Comparison of ENCODE assay signal across 20 cellular contexts in the genomic region with DNA sequence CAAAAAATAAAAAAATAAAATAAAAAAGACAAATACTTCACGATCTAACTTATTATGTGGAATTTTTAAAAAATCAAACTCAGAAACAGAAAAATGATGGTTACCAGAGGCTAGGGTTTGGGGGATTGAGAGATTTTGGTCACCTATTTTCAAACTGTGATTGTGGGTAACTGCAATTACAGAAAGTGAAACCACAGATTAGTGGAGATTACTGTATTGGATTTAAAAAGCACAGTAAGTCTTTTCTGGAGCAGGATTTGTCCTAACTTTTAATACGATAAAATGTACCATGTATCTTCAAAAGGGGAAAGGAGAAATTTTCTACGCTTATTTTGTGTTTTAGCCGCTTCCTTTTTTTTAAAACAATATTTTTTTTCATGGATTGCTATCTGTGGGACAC.
DNase-seq lines count a peak whose midpoint lies in the region; ATAC-seq, FAIRE-seq and TF ChIP-seq lines count a peak whose summit lies in the region.
"Had no signal": no experiment of that assay in that cellular context is flagged by ENCODE, and none has a peak within 500 bp of the region (broad histone marks: within the 10 kb centered on the region; RNA-seq: fewer than 3 reads in every experiment).

No MANE protein-coding gene starts in this region.

- TF ChIP-seq EP300 in GM12878 (IDR thresholded peaks at IDR 0.05; ENCODE audit: borderline replicate concordance in 1 of 2, control insufficient read depth in 1 of 2, low read depth in 2 of 2, low read length in 2 of 2), result no peak

- no peaks in the 10 kb centered on the region for H3K79me2 ChIP-seq in GM12878 (ENCODE audit: control insufficient read depth, insufficient read depth, low read length)

- H3K4me1 ChIP-seq in left ventricle myocardium inferior, result no peaks in the 10 kb centered on the region
- no peaks in the 10 kb centered on the region for H3K4me1 ChIP-seq in GM12878 (ENCODE audit: control insufficient read depth, insufficient read depth, low read length)
- H3K4me1 ChIP-seq in skeletal muscle satellite cell (ENCODE audit: control insufficient read depth, insufficient read depth, low read length), result no peaks in the 10 kb centered on the region
- H3K4me1 ChIP-seq: BE2C had no signal

- peak; percentile 63 for ATAC-seq in GM12878
- ATAC-seq in GM21717 (IDR thresholded peaks at IDR 0.05; ENCODE audit: unreplicated experiment), result no peak
- ATAC-seq: GM23338, HCT116 had no signal

- CTCF ChIA-PET in GM12878 (lab: Yijun Ruan, JAX), result no interaction called here

- POLR2A ChIA-PET in GM12878 (lab: Charles Lee), result no interaction called here

- BruUV-seq in GM12878 (replicated peaks; lab: Mats Ljungman, UMichigan), result no TSS peak

- TF ChIP-seq RAD21 in GM12878 (IDR thresholded peaks at IDR 0.05; ENCODE audit: insufficient read depth, low read depth, low read length), result no peak

- intact Hi-C loops in left ventricle myocardium inferior (cut with micrococcal nuclease), result no loop called here
- intact Hi-C loops in cardiac septum (cut with DNase I), result no loop called here
- intact Hi-C loops in GM12878 (cut with micrococcal nuclease; ENCODE audit: unreplicated experiment), result loop anchor here (5.0 kb wide), 1 partner anchor 171 kb away; no protein-coding TSS in a partner anchor

- SMC1A ChIA-PET in GM12878 (lab: Charles Lee; ENCODE audit: uncharacterized antibody, unreplicated experiment), result no interaction called here

- DNase-seq in left ventricle myocardium inferior, result no peak
- no peak for DNase-seq in cardiac septum (ENCODE audit: low spot score)
- DNase-seq in GM12878 (ENCODE audit: low read depth, low spot score), result no peak
- DNase-seq in stimulated activated CD4-positive, alpha-beta T cell treated with anti-CD3 and anti-CD28 coated beads, Interleukin-2, amount 100 ng/mL, for 24 hours, result no peak
- DNase-seq: ACHN; BE2C; C1 segment of cervical spinal cord; CD4-positive, CD25-positive, alpha-beta regulatory T cell; CD8-positive, alpha-beta memory T cell; COR-L47; HFFc6 had no signal

- H3K27me3 ChIP-seq in left ventricle myocardium inferior (ENCODE audit: low read depth) (no peaks in the 10 kb centered on the region), GM12878 (replicated peaks in 1 of 2; ENCODE audit: control insufficient read depth in 2 of 2, insufficient read depth in 2 of 2, low read length in 1 of 2) (no peaks in the 10 kb centered on the region), skeletal muscle satellite cell (ENCODE audit: control insufficient read depth, insufficient read depth, low read length) (no peaks in the 10 kb centered on the region)
- H3K27me3 ChIP-seq: BE2C had no signal

- H3K4me2 ChIP-seq in GM12878 (ENCODE audit: control insufficient read depth, insufficient read depth) (no peak overlapping the region), skeletal muscle satellite cell (ENCODE audit: low read length) (peak overlapping the region; percentile 69)
- H3K4me2 ChIP-seq: GM23338 had no signal

- peak overlapping the region; percentile 18 for H3K4me3 ChIP-seq in left ventricle myocardium inferior
- H3K4me3 ChIP-seq in GM12878, result no peak overlapping the region
- peak overlapping the region; percentile 56 for H3K4me3 ChIP-seq in skeletal muscle satellite cell (ENCODE audit: low read length)
- H3K4me3 ChIP-seq: GM23338 had no signal

- no peak for FAIRE-seq in GM12878 (lab: Jason Lieb, UNC)
- FAIRE-seq: G401.6, GM12892, GM18507, H54 had no signal

- RAD21 ChIA-PET in GM12878 (lab: Charles Lee; ENCODE audit: unreplicated experiment), result no interaction called here

- H4K20me1 ChIP-seq in GM12878 (ENCODE audit: control insufficient read depth, insufficient read depth), result no peaks in the 10 kb centered on the region

- no peaks in the 10 kb centered on the region for H3K9me3 ChIP-seq in left ventricle myocardium inferior (replicated peaks)
- no peaks in the 10 kb centered on the region; the same call in 2 of the 3 replicates for H3K9me3 ChIP-seq in GM12878 (replicated peaks; ENCODE audit: control insufficient read depth, insufficient read depth, low read length)
- no peaks in the 10 kb centered on the region for H3K9me3 ChIP-seq in skeletal muscle satellite cell (replicated peaks; ENCODE audit: low read length)
- H3K9me3 ChIP-seq: BE2C had no signal

- in situ Hi-C loops in GM12878 (cut with MboI), result no loop called here

- no peaks in the 10 kb centered on the region for H3K36me3 ChIP-seq in left ventricle myocardium inferior
- no peaks in the 10 kb centered on the region for H3K36me3 ChIP-seq in GM12878 (ENCODE audit: control insufficient read depth in 2 of 2, insufficient read depth in 2 of 2, low read length in 1 of 2)
- no peaks in the 10 kb centered on the region for H3K36me3 ChIP-seq in skeletal muscle satellite cell (ENCODE audit: insufficient read depth, low read length)
- H3K36me3 ChIP-seq: BE2C had no signal

- no peak for TF ChIP-seq POLR2A in GM12878 (IDR thresholded peaks at IDR 0.05; ENCODE audit: low read depth, low read length)

- H3K9ac ChIP-seq in GM12878 (ENCODE audit: control insufficient read depth, insufficient read depth, low read length) (no peak overlapping the region), skeletal muscle satellite cell (ENCODE audit: low read depth, low read length) (peak overlapping the region; percentile 55)

- H2AFZ ChIP-seq in GM12878 (ENCODE audit: control insufficient read depth, low read depth, low read length), result no peak overlapping the region
- H2AFZ ChIP-seq: GM23338 had no signal

- 36% methylated on average over 4 of the region's 4 CpGs for WGBS in GM12878 (ENCODE audit: insufficient coverage, insufficient replicate concordance, low lambda C conversion rate, missing lambda C conversion rate)

- H3K27ac ChIP-seq in left ventricle myocardium inferior (replicated peaks) (no peak overlapping the region), GM12878 (ENCODE audit: control insufficient read depth, insufficient read depth) (no peak overlapping the region)
- H3K27ac ChIP-seq: HL-60 had no signal

- TF ChIP-seq CTCF in left ventricle myocardium inferior (IDR thresholded peaks at IDR 0.05; ENCODE audit: borderline replicate concordance) (no peak), GM12878 (IDR thresholded peaks at IDR 0.05 in 2 of 3, conservative IDR thresholded peaks at IDR 0.05 in 1 of 3; ENCODE audit: control insufficient read depth in 2 of 3, extremely low read depth in 1 of 3, insufficient read depth in 1 of 3, low read depth in 3 of 3, low read length in 3 of 3) (no peak)

TF ChIP-seq in GM12878, 131 proteins besides CTCF, POLR2A, EP300 and RAD21:
- no peak for TF ChIP-seq STAT3 (IDR thresholded peaks at IDR 0.05; ENCODE audit: low read depth, low read length)
- no peak for TF ChIP-seq ZBED1 (IDR thresholded peaks at IDR 0.05; ENCODE audit: borderline replicate concordance)
- peak; percentile 49; the same call in 1 of the 2 replicates for TF ChIP-seq RUNX3 (IDR thresholded peaks at IDR 0.05; ENCODE audit: low read length)
